ENCODE assay signal across 8 cellular contexts in genomic region chr22:29040385-29041275, GRCh38. TPM values are rescaled to one million over a fixed set of nuclear protein-coding genes. Genes with fewer than 3 reads are reported as not detected.
DNase-seq lines count a peak whose midpoint lies in the region; ATAC-seq and TF ChIP-seq lines count a peak whose summit lies in the region.

No MANE protein-coding gene starts in this region.

- CTCF ChIA-PET in activated naive CD4-positive, alpha-beta T cell treated with anti-CD3 and anti-CD28 coated beads for 36 hours (lab: Charles Lee) = interaction anchor here (0.6 to 5.0 kb wide), 31 partner anchors 9 to 466 kb away, joined by 3 to 54 read pairs (median 4); partner anchors contain the start of gene ZNRF3

- no peaks in the 10 kb centered on the region for H3K4me1 Mint-ChIP-seq in activated naive CD4-positive, alpha-beta T cell treated with anti-CD3 and anti-CD28 coated beads for 36 hours (ENCODE audit: low read depth)

- no peaks in the 10 kb centered on the region for H3K9me2 ChIP-seq in DOHH2 (replicated peaks; ENCODE audit: control insufficient read depth, low read length)

- intact Hi-C loops in activated naive CD4-positive, alpha-beta T cell treated with anti-CD3 and anti-CD28 coated beads for 36 hours (cut with micrococcal nuclease) = loop anchor here (1.0 to 5.0 kb wide), 3 partner anchors 185 to 439 kb away; no protein-coding TSS in a partner anchor
- intact Hi-C loops in upper lobe of right lung (cut with DNase I) = loop anchor here (5.0 kb wide), 1 partner anchor 188 kb away; no protein-coding TSS in a partner anchor

- no peaks in the 10 kb centered on the region for H3K36me3 ChIP-seq in DOHH2 (ENCODE audit: control insufficient read depth, low read length)
- peaks cover 4% of the 10 kb centered on the region; the same call in 1 of the 2 replicates for H3K36me3 ChIP-seq in SJSA1
- H3K36me3 ChIP-seq in upper lobe of right lung = no peaks in the 10 kb centered on the region

- peaks cover 2% of the 10 kb centered on the region for H3K27me3 Mint-ChIP-seq in activated naive CD4-positive, alpha-beta T cell treated with anti-CD3 and anti-CD28 coated beads for 36 hours (ENCODE audit: low read depth)

- H3K9me3 ChIP-seq in DOHH2 (ENCODE audit: control insufficient read depth, insufficient read depth, low read length) = no peaks in the 10 kb centered on the region
- H3K9me3 ChIP-seq in SJSA1 (replicated peaks) = no peaks in the 10 kb centered on the region
- no peaks in the 10 kb centered on the region for H3K9me3 ChIP-seq in upper lobe of right lung

- no peak overlapping the region for H3K27ac Mint-ChIP-seq in activated naive CD4-positive, alpha-beta T cell treated with anti-CD3 and anti-CD28 coated beads for 36 hours

- no peaks in the 10 kb centered on the region for H4K20me1 ChIP-seq in DOHH2 (ENCODE audit: control insufficient read depth, insufficient read depth, low read depth, low read length)

- TF ChIP-seq CTCF in DOHH2 (IDR thresholded peaks at IDR 0.05; ENCODE audit: low read depth, low read length, poor library complexity, severe bottlenecking) (peak; percentile 95), LNCAP (IDR thresholded peaks at IDR 0.05) (peak; percentile 96), upper lobe of right lung (IDR thresholded peaks at IDR 0.05) (peak; percentile 99)

- H3K4me2 ChIP-seq in DOHH2 (ENCODE audit: low read length) = no peak overlapping the region

- H3K4me3 ChIP-seq in DOHH2 (ENCODE audit: low read length) (no peak overlapping the region), SJSA1 (no peak overlapping the region), upper lobe of right lung (no peak overlapping the region)

- H3K27ac ChIP-seq in DOHH2 (ENCODE audit: low read depth, low read length) (no peak overlapping the region), SJSA1 (peak overlapping the region; percentile 22), upper lobe of right lung (no peak overlapping the region)

- no peaks in the 10 kb centered on the region for H3K36me3 Mint-ChIP-seq in activated naive CD4-positive, alpha-beta T cell treated with anti-CD3 and anti-CD28 coated beads for 36 hours (ENCODE audit: low read depth)

- H3K4me3 Mint-ChIP-seq in activated naive CD4-positive, alpha-beta T cell treated with anti-CD3 and anti-CD28 coated beads for 36 hours = no peak overlapping the region

- peak; percentile 77 to 83 for DNase-seq in SJSA1 (ENCODE audit: low read depth in 1 of 2, low spot score in 2 of 2)
- peak; percentile 80 for DNase-seq in activated naive CD4-positive, alpha-beta T cell treated with anti-CD3 and anti-CD28 coated beads for 36 hours
- peak; percentile 78 for DNase-seq in glomerular visceral epithelial cell (ENCODE audit: extremely low spot score)
- DNase-seq in pons (ENCODE audit: low spot score) = peak; percentile 80
- no peak for DNase-seq in upper lobe of right lung

- no peaks in the 10 kb centered on the region for H3F3A ChIP-seq in DOHH2 (ENCODE audit: control insufficient read depth, insufficient read depth)

- ATAC-seq in upper lobe of right lung (peak; percentile 92), GM18498 (IDR thresholded peaks at IDR 0.05; ENCODE audit: unreplicated experiment) (no peak)

- H3K79me2 ChIP-seq in DOHH2 (ENCODE audit: control insufficient read depth, low read length) = no peaks in the 10 kb centered on the region

- H3K4me1 ChIP-seq in DOHH2 (ENCODE audit: control insufficient read depth, low read length) (no peaks in the 10 kb centered on the region), SJSA1 (replicated peaks) (peaks cover 39% of the 10 kb centered on the region), upper lobe of right lung (peaks cover 21% of the 10 kb centered on the region)

- H3K27me3 ChIP-seq in DOHH2 (ENCODE audit: control insufficient read depth, low read length) (peaks cover 10% of the 10 kb centered on the region), SJSA1 (replicated peaks) (no peaks in the 10 kb centered on the region), upper lobe of right lung (no peaks in the 10 kb centered on the region)

- H3K9me3 Mint-ChIP-seq in activated naive CD4-positive, alpha-beta T cell treated with anti-CD3 and anti-CD28 coated beads for 36 hours = no peaks in the 10 kb centered on the region

RNA-seq across cellular contexts. Expression of gene C22orf31, which starts 21.0 kb away (rescaled TPM):
- not detected in 2 replicates for total RNA-seq in SJSA1 (2014; rRNA removed; shearing (Covaris generic))
- not detected for total RNA-seq in activated naive CD4-positive, alpha-beta T cell treated with anti-CD3 and anti-CD28 coated beads for 36 hours
- not detected for total RNA-seq in upper lobe of right lung

RNA-seq across cellular contexts. Expression of gene KREMEN1, which starts 32.2 kb away (rescaled TPM):
- total RNA-seq in SJSA1 (2014; rRNA removed; shearing (Covaris generic)) = 5.9 and 10.1 TPM in 2 replicates
- total RNA-seq in activated naive CD4-positive, alpha-beta T cell treated with anti-CD3 and anti-CD28 coated beads for 36 hours = under 1 TPM; 0.17 to 0.35 TPM
- total RNA-seq in upper lobe of right lung = 23.3 TPM
